Comparison of ENCODE assay signal across 8 cellular contexts in genomic region chr3:126083138-126083445, GRCh38. TPM values are rescaled to one million over a fixed set of nuclear protein-coding genes. Genes with fewer than 3 reads are reported as not detected.
DNase-seq lines count a peak whose midpoint lies in the region; ATAC-seq and TF ChIP-seq lines count a peak whose summit lies in the region.

No MANE protein-coding gene starts in this region.

- H3K9me3 Mint-ChIP-seq in stimulated activated naive CD8-positive, alpha-beta T cell treated with anti-CD3 and anti-CD28 coated beads, Interleukin-15, Interleukin-2, amounts not matched to agents 100 ng/mL and 50 ng/mL, for 24 hours = no peaks in the 10 kb centered on the region
- H3K9me3 Mint-ChIP-seq in MCF 10A (ENCODE audit: unreplicated experiment) = no peaks in the 10 kb centered on the region

- H3K4me3 Mint-ChIP-seq in stimulated activated naive CD8-positive, alpha-beta T cell treated with anti-CD3 and anti-CD28 coated beads, Interleukin-15, Interleukin-2, amounts not matched to agents 100 ng/mL and 50 ng/mL, for 24 hours = peak overlapping the region; percentile 86
- peak overlapping the region; percentile 82 for H3K4me3 Mint-ChIP-seq in MCF 10A (ENCODE audit: unreplicated experiment)

- H3K4me1 Mint-ChIP-seq in stimulated activated naive CD8-positive, alpha-beta T cell treated with anti-CD3 and anti-CD28 coated beads, Interleukin-15, Interleukin-2, amounts not matched to agents 100 ng/mL and 50 ng/mL, for 24 hours (ENCODE audit: low read depth) = peaks cover 23% of the 10 kb centered on the region
- peaks cover 15% of the 10 kb centered on the region for H3K4me1 Mint-ChIP-seq in MCF 10A (ENCODE audit: insufficient read depth, unreplicated experiment)

- no peaks in the 10 kb centered on the region for H3K36me3 Mint-ChIP-seq in stimulated activated naive CD8-positive, alpha-beta T cell treated with anti-CD3 and anti-CD28 coated beads, Interleukin-15, Interleukin-2, amounts not matched to agents 100 ng/mL and 50 ng/mL, for 24 hours (ENCODE audit: low read depth)
- H3K36me3 Mint-ChIP-seq in MCF 10A (ENCODE audit: insufficient read depth, unreplicated experiment) = no peaks in the 10 kb centered on the region

- H3K27me3 Mint-ChIP-seq in stimulated activated naive CD8-positive, alpha-beta T cell treated with anti-CD3 and anti-CD28 coated beads, Interleukin-15, Interleukin-2, amounts not matched to agents 100 ng/mL and 50 ng/mL, for 24 hours = no peaks in the 10 kb centered on the region
- no peaks in the 10 kb centered on the region for H3K27me3 Mint-ChIP-seq in MCF 10A (ENCODE audit: insufficient read depth, unreplicated experiment)

- POLR2A ChIA-PET in MCF 10A (lab: Yijun Ruan, JAX) = no interaction called here

- peak overlapping the region; percentile 94 for H3K27ac Mint-ChIP-seq in stimulated activated naive CD8-positive, alpha-beta T cell treated with anti-CD3 and anti-CD28 coated beads, Interleukin-15, Interleukin-2, amounts not matched to agents 100 ng/mL and 50 ng/mL, for 24 hours
- H3K27ac Mint-ChIP-seq in MCF 10A (ENCODE audit: low read depth, unreplicated experiment) = peak overlapping the region; percentile 89

- BruUV-seq in MCF 10A (replicated peaks; lab: Mats Ljungman, UMichigan) = no TSS peak

- ATAC-seq in stimulated activated naive CD8-positive, alpha-beta T cell treated with anti-CD3 and anti-CD28 coated beads, Interleukin-15, Interleukin-2, amounts not matched to agents 100 U/mL and 50 U/mL, for 24 hours = no peak

- CTCF ChIA-PET in MCF 10A (lab: Yijun Ruan, JAX) = interaction anchor here (0.6 kb wide), 1 partner anchor 364 kb away, joined by 3 read pairs; no protein-coding TSS in a partner anchor

- DNase-seq in stimulated activated naive CD8-positive, alpha-beta T cell treated with anti-CD3 and anti-CD28 coated beads, Interleukin-15, Interleukin-2, amounts not matched to agents 100 U/mL and 50 U/mL, for 24 hours = no peak
- DNase-seq in MCF 10A (ENCODE audit: unreplicated experiment) = no peak
- DNase-seq in mesenteric fat pad (ENCODE audit: low spot score) = peak; percentile 59
- no peak for DNase-seq in NCI-H2227 (lab: John Stamatoyannopoulos, UW; ENCODE audit: unreplicated experiment)
- no peak for DNase-seq in NCI-H2081 treated with DMSO at 0.1 percent for 48 hours (lab: John Stamatoyannopoulos, UW)
- no peak for DNase-seq in cortex of kidney (lab: John Stamatoyannopoulos, UW)
- no peak for DNase-seq in DMS53 treated with DMSO at 0.1 percent for 48 hours (lab: John Stamatoyannopoulos, UW; ENCODE audit: unreplicated experiment)

- intact Hi-C loops in MCF 10A (cut with micrococcal nuclease) = loop anchor here (5.0 kb wide), 2 partner anchors 91 to 111 kb away; no protein-coding TSS in a partner anchor

- TF ChIP-seq CTCF in MCF 10A (IDR thresholded peaks at IDR 0.05; ENCODE audit: unreplicated experiment) = no peak

RNA-seq across cellular contexts. Expression of gene SLC41A3, which starts 0.8 kb away (rescaled TPM):
- total RNA-seq in MCF 10A (2022) (34.9 and 43.2 TPM in 2 replicates), mesenteric fat pad (35.7 TPM)
